Comparison of ENCODE assay signal across 20 cellular contexts in genomic region chr5:169495252-169495548, GRCh38.
A peak's percentile ranks its signal among the peaks of the same experiment; 100 is the strongest.
DNase-seq lines count a peak whose midpoint lies in the region; ATAC-seq, FAIRE-seq and TF ChIP-seq lines count a peak whose summit lies in the region.
"Had no signal": no experiment of that assay in that cellular context is flagged by ENCODE, and none has a peak within 500 bp of the region (broad histone marks: within the 10 kb centered on the region; RNA-seq: fewer than 3 reads in every experiment).

No MANE protein-coding gene starts in this region.

- TF ChIP-seq RAD21 in H1 (IDR thresholded peaks at IDR 0.05 in 1 of 2, conservative IDR thresholded peaks at IDR 0.05 in 1 of 2; ENCODE audit: low read depth in 2 of 2, low read length in 2 of 2), result no peak

- TF ChIP-seq EP300 in H1 (IDR thresholded peaks at IDR 0.05; ENCODE audit: borderline replicate concordance in 1 of 2, low read depth in 2 of 2, low read length in 2 of 2), result no peak

- H2BK5ac ChIP-seq in H1 (ENCODE audit: low read depth, low read length), result no peak overlapping the region
- H2BK5ac ChIP-seq in mesenchymal stem cell (ENCODE audit: low read depth, low read length, poor library complexity, severe bottlenecking), result no peak overlapping the region

- H3K9me3 ChIP-seq in H1 (ENCODE audit: insufficient read depth in 2 of 2, low read depth in 1 of 2, low read length in 1 of 2), result no peaks in the 10 kb centered on the region
- no peaks in the 10 kb centered on the region for H3K9me3 ChIP-seq in mesenchymal stem cell (ENCODE audit: control insufficient read depth, low read length)
- no peaks in the 10 kb centered on the region for H3K9me3 ChIP-seq in mucosa of descending colon
- H3K9me3 ChIP-seq: Caco-2 had no signal

- H3K23ac ChIP-seq in H1 (ENCODE audit: insufficient read length) (no peak overlapping the region), mesenchymal stem cell (ENCODE audit: low read length in 2 of 2) (no peak overlapping the region)

- H3K4ac ChIP-seq in H1 (replicated peaks; ENCODE audit: insufficient read length, low read depth, low read length) (no peak overlapping the region), mesenchymal stem cell (ENCODE audit: low read depth in 1 of 2, low read length in 2 of 2) (no peak overlapping the region)

- H2BK12ac ChIP-seq in H1 (ENCODE audit: low read depth, low read length), result no peak overlapping the region
- no peak overlapping the region for H2BK12ac ChIP-seq in mesenchymal stem cell (ENCODE audit: low read length in 2 of 2)

- H3K4me3 ChIP-seq in H1 (ENCODE audit: extremely low read depth in 1 of 4, insufficient read depth in 2 of 4, low read depth in 3 of 4, low read length in 4 of 4) (no peak overlapping the region), mesenchymal stem cell (ENCODE audit: insufficient read depth in 1 of 2, low read depth in 1 of 2, low read length in 2 of 2) (no peak overlapping the region), mucosa of descending colon (no peak overlapping the region)
- H3K4me3 ChIP-seq: A549; BLaER1 treated with 17β-estradiol and CSF1 and Interleukin-3, amounts not matched to agents 10 nM and 100 nM; GM12878 had no signal

- no peak overlapping the region for H2BK20ac ChIP-seq in H1 (ENCODE audit: low read length)

- H3K14ac ChIP-seq in H1 (ENCODE audit: insufficient read length), result no peak overlapping the region
- H3K14ac ChIP-seq in mesenchymal stem cell (ENCODE audit: low read length in 2 of 2), result no peak overlapping the region

- no peak for FAIRE-seq in H1 (lab: Jason Lieb, UNC)
- FAIRE-seq: A549, D721Med, GM12878, GM12892, GM18507 had no signal

- no peak overlapping the region for H4K5ac ChIP-seq in H1 (ENCODE audit: insufficient read length, low read depth, low read length)

- no peak for TF ChIP-seq POLR2A in H1 (IDR thresholded peaks at IDR 0.05; ENCODE audit: control extremely low read depth in 1 of 2, low read depth in 2 of 2, low read length in 2 of 2)

- H4K8ac ChIP-seq in H1 (ENCODE audit: extremely low read depth, insufficient read depth, low read length), result no peak overlapping the region
- no peak overlapping the region for H4K8ac ChIP-seq in mesenchymal stem cell (ENCODE audit: low read length)

- H4K20me1 ChIP-seq in H1 (replicated peaks in 1 of 2; ENCODE audit: control insufficient read depth in 1 of 2, insufficient read depth in 2 of 2, low read length in 2 of 2), result no peaks in the 10 kb centered on the region
- H4K20me1 ChIP-seq: BLaER1 treated with 17β-estradiol and CSF1 and Interleukin-3, amounts not matched to agents 10 nM and 100 nM had no signal

- 83% methylated on average over 2 of the region's 2 CpGs; no CpG with 5 or more reads in 1 of the 2 experiments for WGBS in H1 (ENCODE audit: extremely low coverage in 1 of 2, insufficient coverage in 1 of 2, insufficient read length in 1 of 2, insufficient replicate concordance in 2 of 2, low coverage in 1 of 2, low lambda C conversion rate in 2 of 2, missing lambda C conversion rate in 1 of 2), 2 experiments
- WGBS in mesenchymal stem cell, result 67% methylated on average over 1 of the region's 2 CpGs

- CTCF ChIA-PET in H1 (lab: Charles Lee; ENCODE audit: partially characterized antibody), result no interaction called here

- DNase-seq in ELF-1 (ENCODE audit: low read depth, low spot score) (peak; percentile 9), H1 (ENCODE audit: low read depth in 1 of 2, low spot score in 2 of 2) (no peak), mesenchymal stem cell (no peak), mucosa of descending colon (no peak)
- no peak for DNase-seq in activated CD4-positive, alpha-beta T cell treated with anti-CD3 and anti-CD28 coated beads, Interleukin-2, amount 50 U/mL, for 1 hour
- DNase-seq: AML-193; Caco-2; Calu3; CD4-positive, alpha-beta T cell; CD8-positive, alpha-beta T cell; DMS79 treated with DMSO at 0.1 percent for 48 hours; GDM1 had no signal

- H2AK5ac ChIP-seq in H1 (ENCODE audit: low read depth, low read length), result no peak overlapping the region
- no peak overlapping the region for H2AK5ac ChIP-seq in mesenchymal stem cell (ENCODE audit: low read length, severe bottlenecking)

- H3K4me1 ChIP-seq in H1 (replicated peaks in 1 of 4; ENCODE audit: control insufficient read depth in 3 of 4, insufficient read depth in 4 of 4, low read length in 3 of 4) (no peaks in the 10 kb centered on the region), mesenchymal stem cell (ENCODE audit: control insufficient read depth, insufficient read depth, low read depth, low read length) (no peaks in the 10 kb centered on the region), mucosa of descending colon (ENCODE audit: low read depth) (no peaks in the 10 kb centered on the region)
- H3K4me1 ChIP-seq: A549; BLaER1 treated with 17β-estradiol and CSF1 and Interleukin-3, amounts not matched to agents 10 nM and 100 nM; Caco-2 had no signal

- H2AFZ ChIP-seq in H1 (ENCODE audit: low read length) (peak overlapping the region; percentile 57; the same call in 1 of the 2 replicates), mesenchymal stem cell (ENCODE audit: low read depth, low read length) (no peak overlapping the region)

- H2BK15ac ChIP-seq in H1 (ENCODE audit: low read length) (no peak overlapping the region), mesenchymal stem cell (ENCODE audit: low read depth, poor library complexity, severe bottlenecking) (no peak overlapping the region)

- H3K4me2 ChIP-seq in H1 (ENCODE audit: insufficient read depth in 1 of 2, low read depth in 2 of 2, low read length in 2 of 2) (no peak overlapping the region), mesenchymal stem cell (ENCODE audit: low read length, poor library complexity, severe bottlenecking) (no peak overlapping the region)
- H3K4me2 ChIP-seq: A549; BLaER1 treated with 17β-estradiol and CSF1 and Interleukin-3, amounts not matched to agents 10 nM and 100 nM had no signal

- H3K56ac ChIP-seq in H1 (replicated peaks; ENCODE audit: insufficient read length, low read depth, low read length), result no peak overlapping the region

- no peaks in the 10 kb centered on the region for H3K79me1 ChIP-seq in H1 (ENCODE audit: low read depth, low read length)
- H3K79me1 ChIP-seq in mesenchymal stem cell (replicated peaks; ENCODE audit: low read length, poor library complexity, severe bottlenecking), result no peaks in the 10 kb centered on the region

- POLR2A ChIA-PET in H1 (lab: Charles Lee; ENCODE audit: partially characterized antibody), result no interaction called here

- H3K36me3 ChIP-seq in H1 (ENCODE audit: control insufficient read depth in 2 of 4, insufficient read depth in 4 of 4, low read length in 3 of 4), result no peaks in the 10 kb centered on the region
- H3K36me3 ChIP-seq in mesenchymal stem cell (ENCODE audit: control insufficient read depth in 1 of 2, insufficient read depth in 2 of 2, low read depth in 1 of 2, low read length in 2 of 2), result no peaks in the 10 kb centered on the region
- no peaks in the 10 kb centered on the region for H3K36me3 ChIP-seq in mucosa of descending colon (ENCODE audit: low read depth)
- H3K36me3 ChIP-seq: BLaER1 treated with 17β-estradiol and CSF1 and Interleukin-3, amounts not matched to agents 10 nM and 100 nM had no signal

- H3K9ac ChIP-seq in H1 (replicated peaks in 1 of 4; ENCODE audit: extremely low read depth in 1 of 4, low read depth in 3 of 4, low read length in 3 of 4), result no peak overlapping the region
- H3K9ac ChIP-seq in mesenchymal stem cell (ENCODE audit: low read length), result peak overlapping the region; percentile 11
- H3K9ac ChIP-seq: BLaER1 treated with 17β-estradiol and CSF1 and Interleukin-3, amounts not matched to agents 10 nM and 100 nM had no signal

- no peaks in the 10 kb centered on the region for H3K23me2 ChIP-seq in H1 (ENCODE audit: low read depth, low read length)

- H2BK120ac ChIP-seq in H1 (replicated peaks; ENCODE audit: low read depth, low read length) (no peak overlapping the region), mesenchymal stem cell (ENCODE audit: low read depth, low read length) (no peak overlapping the region)

- H3K27me3 ChIP-seq in H1 (replicated peaks in 1 of 4; ENCODE audit: control insufficient read depth in 3 of 4, extremely low read depth in 1 of 4, insufficient read depth in 3 of 4, low read length in 3 of 4), result no peaks in the 10 kb centered on the region
- H3K27me3 ChIP-seq in mesenchymal stem cell (ENCODE audit: control insufficient read depth in 1 of 2, insufficient read depth in 1 of 2, low read length in 2 of 2), result peaks cover 0 to 13% of the 10 kb centered on the region in 2 experiments
- H3K27me3 ChIP-seq: BLaER1 treated with 17β-estradiol and CSF1 and Interleukin-3, amounts not matched to agents 10 nM and 100 nM had no signal

- TF ChIP-seq CTCF in H1 (IDR thresholded peaks at IDR 0.05; ENCODE audit: control extremely low read depth in 1 of 3, insufficient read depth in 1 of 3, low read depth in 1 of 3, low read length in 3 of 3) (no peak), mucosa of descending colon (IDR thresholded peaks at IDR 0.05) (no peak)

- H3K79me2 ChIP-seq in H1 (ENCODE audit: control insufficient read depth in 1 of 2, insufficient read depth in 2 of 2, low read length in 2 of 2), result no peaks in the 10 kb centered on the region

- no peak for ATAC-seq in mucosa of descending colon
- ATAC-seq: A549; CD8-positive, alpha-beta T cell; GM12878 had no signal

- H4K91ac ChIP-seq in H1 (replicated peaks; ENCODE audit: insufficient read length, low read length) (no peak overlapping the region), mesenchymal stem cell (ENCODE audit: low read length) (no peak overlapping the region)

- H3K27ac ChIP-seq in H1 (ENCODE audit: low read depth, low read length), result no peak overlapping the region
- H3K27ac ChIP-seq in mesenchymal stem cell (ENCODE audit: low read length, poor library complexity, severe bottlenecking), result no peak overlapping the region
- H3K27ac ChIP-seq: 22Rv1; A549; BLaER1 treated with 17β-estradiol and CSF1 and Interleukin-3, amounts not matched to agents 10 nM and 100 nM; C4-2B had no signal

- H3K18ac ChIP-seq in H1 (ENCODE audit: extremely low read depth, low read length) (no peak overlapping the region), mesenchymal stem cell (ENCODE audit: low read depth in 1 of 2, low read length in 2 of 2) (no peak overlapping the region)

- intact Hi-C loops in mucosa of descending colon (cut with DNase I, micrococcal nuclease), result no loop called here

TF ChIP-seq in H1, 55 proteins besides CTCF, POLR2A, EP300 and RAD21 (continues in another document):
- TF ChIP-seq EZH2 (IDR thresholded peaks at IDR 0.05; ENCODE audit: low read depth, low read length, severe bottlenecking), result no peak
- no peak for TF ChIP-seq TCF12 (IDR thresholded peaks at IDR 0.05; ENCODE audit: low read depth, low read length)
- no peak for TF ChIP-seq TEAD4 (IDR thresholded peaks at IDR 0.05; ENCODE audit: low read depth, low read length)
- no peak for TF ChIP-seq JUND (IDR thresholded peaks at IDR 0.05; ENCODE audit: low read length)
- no peak for TF ChIP-seq RNF2 (IDR thresholded peaks at IDR 0.05; ENCODE audit: borderline replicate concordance, low read depth, low read length, missing control alignments, poor library complexity, severe bottlenecking)
- no peak for TF ChIP-seq CTBP2 (IDR thresholded peaks at IDR 0.05; ENCODE audit: borderline replicate concordance, insufficient read depth, insufficient read length, low read length)
